In genomic region chr15:45456212-45457106, GRCh38 we compare ENCODE assay signal across 8 cellular contexts.
A peak's percentile ranks its signal among the peaks of the same experiment; 100 is the strongest.
DNase-seq lines count a peak whose midpoint lies in the region; ATAC-seq and TF ChIP-seq lines count a peak whose summit lies in the region.

No MANE protein-coding gene starts in this region.

- H3K9me3 Mint-ChIP-seq in Caco-2 (ENCODE audit: unreplicated experiment), result no peaks in the 10 kb centered on the region

- TF ChIP-seq CTCF in Caco-2 (IDR thresholded peaks at IDR 0.05; ENCODE audit: insufficient read depth in 1 of 2, low read depth in 1 of 2, low read length in 1 of 2, severe bottlenecking in 1 of 2, unreplicated experiment in 1 of 2), result no peak
- TF ChIP-seq CTCF in epithelial cell of proximal tubule (conservative IDR thresholded peaks at IDR 0.05; ENCODE audit: low read depth, low read length), result no peak
- no peak for TF ChIP-seq CTCF in neutrophil (IDR thresholded peaks at IDR 0.05)

- POLR2A ChIA-PET in Caco-2 (lab: Charles Lee), result no interaction called here

- CTCF ChIA-PET in Caco-2 (lab: Charles Lee), result interaction anchor here (0.6 to 1.7 kb wide), 4 partner anchors 18 to 293 kb away, joined by 3 to 6 read pairs (median 4); no protein-coding TSS in a partner anchor

- H3K4me1 Mint-ChIP-seq in Caco-2 (ENCODE audit: low read depth, unreplicated experiment), result peaks cover 10% of the 10 kb centered on the region

- DNase-seq in Caco-2 (peak; percentile 59 to 77), NCI-H226 (peak; percentile 99), epithelial cell of proximal tubule (ENCODE audit: low read depth) (peak; percentile 95), ureter (ENCODE audit: low spot score) (peak; percentile 64), NCI-H2107 treated with DMSO at 0.1 percent for 48 hours (lab: John Stamatoyannopoulos, UW; ENCODE audit: unreplicated experiment) (no peak)
- peak in 2 of 3 experiments; percentile 31 to 33 for DNase-seq in activated CD8-positive, alpha-beta memory T cell treated with anti-CD3 and anti-CD28 coated beads for 48 hours (ENCODE audit: low read depth in 2 of 3, low spot score in 2 of 3)

- no peak for ATAC-seq in HG03045 (IDR thresholded peaks at IDR 0.05; ENCODE audit: unreplicated experiment)

- H3K27ac ChIP-seq in neutrophil, result peak overlapping the region; percentile 93

- no peaks in the 10 kb centered on the region for H3K27me3 Mint-ChIP-seq in Caco-2 (ENCODE audit: insufficient read depth, unreplicated experiment)

- H3K36me3 Mint-ChIP-seq in Caco-2 (ENCODE audit: insufficient read depth, unreplicated experiment), result peaks cover 12% of the 10 kb centered on the region

- H3K9me3 ChIP-seq in Caco-2 (peaks cover 6% of the 10 kb centered on the region), neutrophil (no peaks in the 10 kb centered on the region)

- no peak overlapping the region for H3K4me3 Mint-ChIP-seq in Caco-2 (ENCODE audit: unreplicated experiment)

- peak overlapping the region; percentile 80 for H3K27ac Mint-ChIP-seq in Caco-2 (ENCODE audit: unreplicated experiment)

- H3K4me3 ChIP-seq in Caco-2 (ENCODE audit: low read depth, low read length), result no peak overlapping the region
- H3K4me3 ChIP-seq in epithelial cell of proximal tubule (ENCODE audit: low read depth, low read length), result no peak overlapping the region
- H3K4me3 ChIP-seq in neutrophil (ENCODE audit: low read depth in 1 of 2, low read length in 1 of 2), result peak overlapping the region; percentile 6 to 18

- H3K4me1 ChIP-seq in Caco-2 (peaks cover 15% of the 10 kb centered on the region), neutrophil (ENCODE audit: control insufficient read depth in 1 of 2, insufficient read depth in 1 of 2, low read depth in 1 of 2, low read length in 1 of 2) (peaks cover 49 to 54% of the 10 kb centered on the region in 2 experiments)

- BruUV-seq in Caco-2 (replicated peaks; lab: Mats Ljungman, UMichigan), result no TSS peak

- H3K36me3 ChIP-seq in Caco-2 (ENCODE audit: control insufficient read depth, insufficient read depth, low read length), result no peaks in the 10 kb centered on the region
- no peaks in the 10 kb centered on the region for H3K36me3 ChIP-seq in neutrophil

- intact Hi-C loops in Caco-2 (cut with micrococcal nuclease; ENCODE audit: unreplicated experiment), result loop anchor here (1.0 to 2.0 kb wide), 7 partner anchors 17 to 293 kb away; a partner anchor contains a TSS

- no peaks in the 10 kb centered on the region for H3K27me3 ChIP-seq in Caco-2 (replicated peaks; ENCODE audit: control insufficient read depth, insufficient read depth, low read length)
- H3K27me3 ChIP-seq in neutrophil, result peaks cover 13% of the 10 kb centered on the region

Comparison
In these comparisons a context has a peak if more than half of its experiments do, and no peak if none do; other contexts are left out.
1. H3K4me3 ChIP-seq: peak in neutrophil (2 of 2); none in Caco-2 (single experiment) and epithelial cell of proximal tubule (single experiment).